ENCODE assay signal across 32 cellular contexts in the genomic region with DNA sequence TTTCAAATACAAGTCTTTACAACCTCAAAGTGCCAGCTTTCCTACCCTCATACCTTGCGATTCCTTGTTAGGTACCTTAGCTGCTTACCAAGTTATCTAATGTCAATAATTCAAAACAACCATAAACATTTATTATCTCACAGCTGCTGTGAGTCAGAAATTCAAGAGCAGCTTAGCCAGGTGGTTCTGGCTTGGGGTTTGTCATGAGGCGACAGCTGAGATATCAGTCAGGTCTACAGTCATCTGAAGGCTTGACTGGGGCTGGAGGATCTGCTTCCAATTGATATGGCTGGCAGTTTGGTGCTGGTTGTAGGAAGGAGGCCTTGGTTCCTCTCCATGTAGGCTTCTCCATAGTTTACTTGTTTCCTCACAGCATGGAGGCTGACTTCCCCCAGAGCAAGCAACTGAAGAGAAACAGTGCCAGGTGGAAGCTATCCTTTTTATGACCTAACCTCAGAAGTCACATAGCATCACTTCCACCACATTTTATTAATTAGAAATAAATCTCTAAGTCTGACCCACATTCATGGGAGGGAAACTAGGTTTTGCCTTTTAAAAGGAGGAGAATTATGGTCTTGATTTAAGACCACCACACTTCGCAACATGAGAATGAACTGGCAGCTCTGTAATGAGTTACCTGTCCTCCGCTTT.
"Had no signal": no experiment of that assay in that cellular context is flagged by ENCODE, and none has a peak within 500 bp of the region (broad histone marks: within the 10 kb centered on the region; RNA-seq: fewer than 3 reads in every experiment).

No MANE protein-coding gene starts in this region.

- H3K27me3 Mint-ChIP-seq: activated naive CD8-positive, alpha-beta T cell; progenitor cell of endocrine pancreas; stimulated activated naive CD8-positive, alpha-beta T cell treated with anti-CD3 and anti-CD28 coated beads, Interleukin-15, Interleukin-2, amounts not matched to agents 100 ng/mL and 50 ng/mL, for 24 hours; type B pancreatic cell had no signal

- H3K4me1 Mint-ChIP-seq: central memory CD8-positive, alpha-beta T cell; stimulated activated effector memory CD8-positive, alpha-beta T cell treated with anti-CD3 and anti-CD28 coated beads, Interleukin-12 subunit alpha, Interleukin-12 subunit beta, amount 100 ng/mL, for 72 hours had no signal

- H3K9me3 Mint-ChIP-seq: central memory CD8-positive, alpha-beta T cell; stimulated activated effector memory CD8-positive, alpha-beta T cell treated with anti-CD3 and anti-CD28 coated beads, Interleukin-12 subunit alpha, Interleukin-12 subunit beta, amount 100 ng/mL, for 72 hours; stimulated activated naive CD8-positive, alpha-beta T cell treated with anti-CD3 and anti-CD28 coated beads, Interleukin-15, Interleukin-2, amounts not matched to agents 100 ng/mL and 50 ng/mL, for 24 hours had no signal

- H3K4me1 ChIP-seq: left ventricle myocardium inferior, right lobe of liver, uterus had no signal

- FAIRE-seq: bronchial epithelial cell, frontal cortex, TTC549 had no signal

- H3K27me3 ChIP-seq: ovary, right lobe of liver, uterus had no signal

- H3K36me3 ChIP-seq: left ventricle myocardium inferior, ovary, right lobe of liver, thoracic aorta, uterus had no signal

- H3K27ac Mint-ChIP-seq: activated naive CD8-positive, alpha-beta T cell; mesothelial cell of epicardium; naive thymus-derived CD4-positive, alpha-beta T cell; progenitor cell of endocrine pancreas; stimulated activated effector memory CD8-positive, alpha-beta T cell treated with anti-CD3 and anti-CD28 coated beads, Interleukin-12 subunit alpha, Interleukin-12 subunit beta, amount 100 ng/mL, for 72 hours; stimulated activated naive CD8-positive, alpha-beta T cell treated with anti-CD3 and anti-CD28 coated beads, Interleukin-15, Interleukin-2, amounts not matched to agents 100 ng/mL and 50 ng/mL, for 24 hours; type B pancreatic cell had no signal

- ATAC-seq: activated CD4-positive, CD25-positive, alpha-beta regulatory T cell treated with anti-CD3 and anti-CD28 coated beads, Interleukin-2, amount 50 U/mL, for 24 hours; naive thymus-derived CD4-positive, alpha-beta T cell; right lobe of liver; stimulated activated effector memory CD8-positive, alpha-beta T cell treated with anti-CD3 and anti-CD28 coated beads, Interleukin-12 subunit alpha, Interleukin-12 subunit beta, amount 100 ng/mL, for 72 hours had no signal

- H3K27ac ChIP-seq: epithelial cell of prostate, left ventricle myocardium inferior, ovary, right lobe of liver, skin epidermis, thoracic aorta, uterus, VCaP had no signal

- H3K9me3 ChIP-seq: ovary, right lobe of liver, thoracic aorta, uterus had no signal

- DNase-seq: activated CD4-positive, alpha-beta T cell treated with anti-CD3 and anti-CD28 coated beads for 48 hours; activated CD4-positive, alpha-beta T cell treated with anti-CD3 and anti-CD28 coated beads, Interleukin-2, amount 50 U/mL, for 48 hours; activated CD8-positive, alpha-beta memory T cell treated with anti-CD3 and anti-CD28 coated beads for 24 hours; activated effector memory CD4-positive, alpha-beta T cell treated with Interleukin-2 at 50 U/mL for 16 hours; activated naive CD4-positive, alpha-beta T cell treated with Interleukin-2 at 50 U/mL for 16 hours; anterior cingulate cortex; dermis blood vessel endothelial cell; effector CD4-positive, alpha-beta T cell; kidney glomerular epithelial cell; left ventricle myocardium inferior; mammary epithelial cell; naive thymus-derived CD4-positive, alpha-beta T cell; ovary; right lobe of liver; stimulated activated CD4-positive, alpha-beta T cell treated with anti-CD3 and anti-CD28 coated beads, Interleukin-4, amount 100 ng/mL, for 24 hours; T-helper 9 cell; uterus had no signal

- H3K4me3 Mint-ChIP-seq: activated naive CD8-positive, alpha-beta T cell; central memory CD8-positive, alpha-beta T cell; mesothelial cell of epicardium; naive thymus-derived CD4-positive, alpha-beta T cell; stimulated activated effector memory CD8-positive, alpha-beta T cell treated with anti-CD3 and anti-CD28 coated beads, Interleukin-12 subunit alpha, Interleukin-12 subunit beta, amount 100 ng/mL, for 72 hours; stimulated activated naive CD8-positive, alpha-beta T cell treated with anti-CD3 and anti-CD28 coated beads, Interleukin-15, Interleukin-2, amounts not matched to agents 100 ng/mL and 50 ng/mL, for 24 hours; type B pancreatic cell had no signal

- H3K36me3 Mint-ChIP-seq: activated naive CD8-positive, alpha-beta T cell; stimulated activated effector memory CD8-positive, alpha-beta T cell treated with anti-CD3 and anti-CD28 coated beads, Interleukin-12 subunit alpha, Interleukin-12 subunit beta, amount 100 ng/mL, for 72 hours had no signal

- H3K4me3 ChIP-seq: left ventricle myocardium inferior, ovary, right lobe of liver, skin epidermis, thoracic aorta, uterus had no signal
